10 cellular contexts compared by ENCODE assay signal in the genomic region with DNA sequence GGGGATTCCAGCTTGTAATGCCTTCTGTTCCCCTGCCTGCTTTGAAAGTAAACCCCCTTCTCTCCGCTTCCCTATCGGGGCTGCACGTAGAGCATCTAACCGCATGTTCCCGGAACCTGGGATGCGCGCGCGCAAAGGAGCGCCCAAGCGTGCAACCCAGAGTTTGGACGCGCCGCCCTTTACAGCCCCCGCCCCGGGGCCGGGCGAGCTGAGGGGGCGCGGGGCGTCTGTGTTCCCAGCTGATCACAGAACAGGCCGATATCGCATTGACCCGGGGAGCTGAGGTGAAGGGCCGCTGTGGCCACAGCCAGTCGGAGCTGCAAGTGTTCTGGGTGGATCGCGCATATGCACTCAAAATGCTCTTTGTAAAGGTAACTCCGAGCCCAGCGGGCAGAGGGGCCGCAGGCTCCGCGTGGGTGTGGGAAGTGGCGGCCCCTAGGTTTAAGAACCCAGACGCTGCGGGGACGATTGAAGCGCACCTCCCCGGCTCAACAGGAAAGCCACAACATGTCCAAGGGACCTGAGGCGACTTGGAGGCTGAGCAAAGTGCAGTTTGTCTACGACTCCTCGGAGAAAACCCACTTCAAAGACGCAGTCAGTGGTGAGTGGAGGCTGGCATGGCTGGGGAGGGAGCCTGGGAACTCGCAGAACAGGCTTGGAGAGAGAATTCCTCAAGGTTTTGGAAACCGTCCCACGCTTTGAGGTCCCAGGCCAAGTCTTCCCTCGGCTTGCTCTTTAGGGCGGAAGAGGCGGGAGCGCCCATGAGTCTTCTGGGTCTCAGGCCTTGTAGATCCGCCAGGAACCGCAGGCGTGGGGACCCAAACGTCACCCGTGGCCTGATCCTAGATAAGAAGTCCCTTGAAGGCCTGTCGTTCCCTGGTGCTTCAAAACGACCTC. TPM values are rescaled to one million over a fixed set of nuclear protein-coding genes. Genes with fewer than 3 reads are reported as not detected.
DNase-seq lines count a peak whose midpoint lies in the region; ATAC-seq and TF ChIP-seq lines count a peak whose summit lies in the region.
"Had no signal": no experiment of that assay in that cellular context is flagged by ENCODE, and none has a peak within 500 bp of the region (broad histone marks: within the 10 kb centered on the region; RNA-seq: fewer than 3 reads in every experiment).

No MANE protein-coding gene starts in this region.

- H3K27me3 ChIP-seq in BLaER1 (peaks cover 79% of the 10 kb centered on the region), HUES6 (ENCODE audit: control insufficient read depth, insufficient read depth, low read length) (peaks cover 100% of the 10 kb centered on the region), neural cell (ENCODE audit: insufficient read depth, low read depth, low read length) (peaks cover 77% of the 10 kb centered on the region)

- H3K4me1 ChIP-seq in BLaER1, result peaks cover 5% of the 10 kb centered on the region; the same call in 1 of the 2 replicates
- H3K4me1 ChIP-seq in HUES6 (ENCODE audit: control insufficient read depth, insufficient read depth, low read length), result peaks cover 57% of the 10 kb centered on the region

- TF ChIP-seq CTCF in neural cell (IDR thresholded peaks at IDR 0.05; ENCODE audit: poor library complexity, severe bottlenecking), result no peak

- no peak overlapping the region for H2AFZ ChIP-seq in neural cell (ENCODE audit: low read depth, low read length)

- H3K27ac ChIP-seq in BLaER1 (no peak overlapping the region), HUES6 (ENCODE audit: low read depth, low read length) (no peak overlapping the region), neural cell (ENCODE audit: low read length) (no peak overlapping the region)
- H3K27ac ChIP-seq: RWPE1 had no signal

- TF ChIP-seq EP300 in neural cell (conservative IDR thresholded peaks at IDR 0.05; ENCODE audit: poor library complexity, severe bottlenecking), result no peak

- ATAC-seq in GM21825 (IDR thresholded peaks at IDR 0.05; ENCODE audit: unreplicated experiment), result no peak
- no peak for ATAC-seq in GM21526 (IDR thresholded peaks at IDR 0.05; ENCODE audit: low FRiP score, unreplicated experiment)
- ATAC-seq: natural killer cell had no signal

- H3K4me3 ChIP-seq in BLaER1, result peak overlapping the region; percentile 41; the same call in 1 of the 2 replicates
- H3K4me3 ChIP-seq in HUES6 (ENCODE audit: low read depth, low read length), result peak overlapping the region; percentile 72
- peak overlapping the region; percentile 64 for H3K4me3 ChIP-seq in neural cell (ENCODE audit: low read length)

- no peaks in the 10 kb centered on the region for H3K36me3 ChIP-seq in BLaER1
- no peaks in the 10 kb centered on the region for H3K36me3 ChIP-seq in HUES6 (ENCODE audit: control insufficient read depth, insufficient read depth, low read length)
- no peaks in the 10 kb centered on the region for H3K36me3 ChIP-seq in neural cell (ENCODE audit: insufficient read depth, low read length)

- H4K20me1 ChIP-seq in BLaER1 (peaks cover 8% of the 10 kb centered on the region; the same call in 1 of the 2 replicates), neural cell (ENCODE audit: insufficient read depth) (no peaks in the 10 kb centered on the region)

- peaks cover 32% of the 10 kb centered on the region for H3K9me3 ChIP-seq in BLaER1
- H3K9me3 ChIP-seq in HUES6 (ENCODE audit: control insufficient read depth, insufficient read depth, low read depth, low read length), result no peaks in the 10 kb centered on the region
- no peaks in the 10 kb centered on the region for H3K9me3 ChIP-seq in neural cell (ENCODE audit: low read length)

- no peak for TF ChIP-seq RAD21 in neural cell (conservative IDR thresholded peaks at IDR 0.05)

- H3K9me2 ChIP-seq in neural cell (ENCODE audit: insufficient read depth, low read length), result no peaks in the 10 kb centered on the region

- no peak overlapping the region for H3K9ac ChIP-seq in BLaER1
- H3K9ac ChIP-seq in HUES6 (ENCODE audit: low read length), result no peak overlapping the region
- no peak overlapping the region for H3K9ac ChIP-seq in neural cell (ENCODE audit: low read length)

- H3K79me2 ChIP-seq in neural cell (replicated peaks; ENCODE audit: insufficient read depth, low read length), result no peaks in the 10 kb centered on the region

- no peaks in the 10 kb centered on the region for H3F3A ChIP-seq in neural cell (ENCODE audit: insufficient read depth, low read length, poor library complexity, severe bottlenecking)

- no peak overlapping the region for H3K4me2 ChIP-seq in BLaER1
- peak overlapping the region; percentile 21 for H3K4me2 ChIP-seq in neural cell (ENCODE audit: low read length)

- peak; percentile 69 for DNase-seq in ecto neural progenitor cell (ENCODE audit: low spot score)
- DNase-seq in NCI-H1436 treated with DMSO at 0.1 percent for 48 hours (lab: John Stamatoyannopoulos, UW), result no peak
- DNase-seq in kidney tubule cell (ENCODE audit: low spot score), result no peak
- DNase-seq: natural killer cell had no signal

TF ChIP-seq in neural cell, 6 proteins besides CTCF, POLR2A, EP300 and RAD21:
- TF ChIP-seq, protein P1, sequence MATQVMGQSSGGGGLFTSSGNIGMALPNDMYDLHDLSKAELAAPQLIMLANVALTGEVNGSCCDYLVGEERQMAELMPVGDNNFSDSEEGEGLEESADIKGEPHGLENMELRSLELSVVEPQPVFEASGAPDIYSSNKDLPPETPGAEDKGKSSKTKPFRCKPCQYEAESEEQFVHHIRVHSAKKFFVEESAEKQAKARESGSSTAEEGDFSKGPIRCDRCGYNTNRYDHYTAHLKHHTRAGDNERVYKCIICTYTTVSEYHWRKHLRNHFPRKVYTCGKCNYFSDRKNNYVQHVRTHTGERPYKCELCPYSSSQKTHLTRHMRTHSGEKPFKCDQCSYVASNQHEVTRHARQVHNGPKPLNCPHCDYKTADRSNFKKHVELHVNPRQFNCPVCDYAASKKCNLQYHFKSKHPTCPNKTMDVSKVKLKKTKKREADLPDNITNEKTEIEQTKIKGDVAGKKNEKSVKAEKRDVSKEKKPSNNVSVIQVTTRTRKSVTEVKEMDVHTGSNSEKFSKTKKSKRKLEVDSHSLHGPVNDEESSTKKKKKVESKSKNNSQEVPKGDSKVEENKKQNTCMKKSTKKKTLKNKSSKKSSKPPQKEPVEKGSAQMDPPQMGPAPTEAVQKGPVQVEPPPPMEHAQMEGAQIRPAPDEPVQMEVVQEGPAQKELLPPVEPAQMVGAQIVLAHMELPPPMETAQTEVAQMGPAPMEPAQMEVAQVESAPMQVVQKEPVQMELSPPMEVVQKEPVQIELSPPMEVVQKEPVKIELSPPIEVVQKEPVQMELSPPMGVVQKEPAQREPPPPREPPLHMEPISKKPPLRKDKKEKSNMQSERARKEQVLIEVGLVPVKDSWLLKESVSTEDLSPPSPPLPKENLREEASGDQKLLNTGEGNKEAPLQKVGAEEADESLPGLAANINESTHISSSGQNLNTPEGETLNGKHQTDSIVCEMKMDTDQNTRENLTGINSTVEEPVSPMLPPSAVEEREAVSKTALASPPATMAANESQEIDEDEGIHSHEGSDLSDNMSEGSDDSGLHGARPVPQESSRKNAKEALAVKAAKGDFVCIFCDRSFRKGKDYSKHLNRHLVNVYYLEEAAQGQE (IDR thresholded peaks at IDR 0.05; ENCODE audit: borderline replicate concordance), result no peak
- no peak for TF ChIP-seq MXI1 (conservative IDR thresholded peaks at IDR 0.05; ENCODE audit: poor library complexity, severe bottlenecking)
- no peak for TF ChIP-seq EZH2 (IDR thresholded peaks at IDR 0.05; ENCODE audit: borderline replicate concordance, insufficient read depth, low read length, poor library complexity, severe bottlenecking)
- TF ChIP-seq TAF1 (IDR thresholded peaks at IDR 0.05; ENCODE audit: low read depth), result no peak
- TF ChIP-seq SMC3 (conservative IDR thresholded peaks at IDR 0.05; ENCODE audit: poor library complexity), result no peak
- TF ChIP-seq POLR2AphosphoS5 (IDR thresholded peaks at IDR 0.05), result no peak

RNA-seq across cellular contexts. Expression of gene LAMP5, which starts 1.6 kb away (rescaled TPM):
- polyA plus RNA-seq in neural cell, result 0.32 and 0.43 TPM in 2 replicates
- polyA minus RNA-seq in neural cell, result 0.24 and 0.69 TPM in 2 replicates
